15 cellular contexts compared by ENCODE assay signal in the genomic region with DNA sequence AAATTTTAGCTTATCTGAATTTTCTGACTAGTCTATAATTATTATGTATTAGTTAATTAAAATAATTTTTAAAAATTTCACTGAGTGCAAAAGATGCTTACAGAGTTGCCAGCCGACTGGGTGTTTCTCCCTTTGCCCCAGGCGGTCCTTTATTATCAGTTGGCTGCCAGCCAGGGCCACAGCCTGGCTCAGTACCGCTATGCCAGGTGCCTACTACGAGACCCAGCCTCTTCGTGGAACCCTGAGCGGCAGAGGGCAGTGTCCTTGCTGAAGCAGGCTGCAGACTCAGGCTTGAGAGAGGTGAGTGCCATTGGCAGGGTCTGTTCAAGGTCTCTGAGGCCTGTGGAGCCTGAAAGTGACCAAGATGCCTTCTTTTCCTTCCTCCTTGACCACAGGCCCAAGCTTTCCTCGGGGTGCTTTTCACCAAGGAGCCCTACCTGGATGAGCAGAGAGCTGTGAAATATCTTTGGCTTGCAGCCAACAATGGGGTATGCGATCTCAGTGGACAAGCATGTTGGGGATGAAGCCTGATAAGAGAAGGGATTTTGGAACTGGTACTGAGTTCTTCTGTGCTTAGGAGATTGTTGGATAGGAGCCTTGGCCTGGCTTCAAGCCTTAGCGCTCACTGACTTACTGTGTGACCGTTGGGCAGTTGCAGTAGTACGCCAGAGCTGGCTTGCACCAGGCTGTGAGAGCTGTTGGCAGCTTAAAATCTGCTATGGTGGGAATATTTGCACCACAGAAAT. TPM values are rescaled to one million over a fixed set of nuclear protein-coding genes. Genes with fewer than 3 reads are reported as not detected.
DNase-seq lines count a peak whose midpoint lies in the region; ATAC-seq, FAIRE-seq and TF ChIP-seq lines count a peak whose summit lies in the region.
"Had no signal": no experiment of that assay in that cellular context is flagged by ENCODE, and none has a peak within 500 bp of the region (broad histone marks: within the 10 kb centered on the region; RNA-seq: fewer than 3 reads in every experiment).

No MANE protein-coding gene starts in this region.

- peak; percentile 14 for DNase-seq in IMR-90
- DNase-seq in NCI-H2171 (lab: John Stamatoyannopoulos, UW), result peak; percentile 44
- DNase-seq in astrocyte (ENCODE audit: low read depth), result peak; percentile 56
- DNase-seq in mucosa of descending colon, result peak; percentile 60 to 64 (median 61)
- DNase-seq in brain microvascular endothelial cell, result no peak
- no peak for DNase-seq in amniotic stem cell (lab: John Stamatoyannopoulos, UW)
- DNase-seq in stimulated activated naive CD8-positive, alpha-beta T cell treated with anti-CD3 and anti-CD28 coated beads, Interleukin-15, Interleukin-2, amounts not matched to agents 100 U/mL and 50 U/mL, for 24 hours, result no peak
- DNase-seq: activated CD4-positive, alpha-beta T cell treated with anti-CD3 and anti-CD28 coated beads, Interleukin-2, amount 10 ng/mL, durations not matched to agents 7 days and 5 days; stimulated activated CD4-positive, alpha-beta T cell treated with anti-CD3 and anti-CD28 coated beads, Interleukin-4, amount 100 ng/mL, for 4 hours had no signal

- H3K79me1 ChIP-seq in IMR-90 (ENCODE audit: low read depth in 1 of 2, low read length in 2 of 2), result peaks cover 0 to 4% of the 10 kb centered on the region in 2 experiments; a peak in 1 of 4 replicates

- no peak overlapping the region for H4K5ac ChIP-seq in IMR-90 (ENCODE audit: low read depth, low read length)

- no peak overlapping the region for H3K4me2 ChIP-seq in IMR-90 (ENCODE audit: low read depth, low read length)
- no peak overlapping the region for H3K4me2 ChIP-seq in astrocyte (ENCODE audit: low read length)

- H3K4me3 ChIP-seq in IMR-90 (ENCODE audit: insufficient read depth, low read depth, low read length), result no peak overlapping the region
- H3K4me3 ChIP-seq in astrocyte (ENCODE audit: insufficient read depth, low read depth, low read length), result no peak overlapping the region
- no peak overlapping the region for H3K4me3 ChIP-seq in mucosa of descending colon
- no peak overlapping the region for H3K4me3 ChIP-seq in brain microvascular endothelial cell (ENCODE audit: low read depth, low read length)
- H3K4me3 ChIP-seq: cardiac muscle cell had no signal

- POLR2A ChIA-PET in IMR-90 (lab: Charles Lee; ENCODE audit: unreplicated experiment), result no interaction called here

- intact Hi-C loops in IMR-90 (cut with micrococcal nuclease), result no loop called here
- intact Hi-C loops in mucosa of descending colon (cut with DNase I, micrococcal nuclease), result no loop called here

- no peak overlapping the region for H3K4me3 Mint-ChIP-seq in astrocyte (ENCODE audit: unreplicated experiment)
- H3K4me3 Mint-ChIP-seq: activated CD4-positive, alpha-beta T cell treated with anti-CD3 and anti-CD28 coated beads, Interleukin-2, amount 10 ng/mL, durations not matched to agents 7 days and 5 days; activated T-helper 17 cell treated with anti-CD3 and anti-CD28 coated beads, Interleukin-2, amount 50 U/mL, for 72 hours; T-helper 1 cell treated with Interleukin-12 subunit alpha and Interleukin-12 subunit beta and Interleukin-4 antibody, amounts not matched to agents 30 μg/mL and 1 μg/mL, for 36 hours had no signal

- H3K9ac ChIP-seq in IMR-90 (ENCODE audit: low read depth, low read length) (no peak overlapping the region), astrocyte (ENCODE audit: low read length) (no peak overlapping the region)

- no peak for TF ChIP-seq POLR2A in IMR-90 (IDR thresholded peaks at IDR 0.05; ENCODE audit: low read depth, low read length)

- TF ChIP-seq CTCF in IMR-90 (conservative IDR thresholded peaks at IDR 0.05; ENCODE audit: low read depth, low read length) (no peak), astrocyte (IDR thresholded peaks at IDR 0.05; ENCODE audit: insufficient read depth, low read depth, low read length) (no peak), mucosa of descending colon (IDR thresholded peaks at IDR 0.05) (no peak), brain microvascular endothelial cell (IDR thresholded peaks at IDR 0.05; ENCODE audit: low read depth, low read length, missing control alignments) (no peak)

- no peak overlapping the region for H2AFZ ChIP-seq in IMR-90 (replicated peaks; ENCODE audit: low read length, poor library complexity)
- no peak overlapping the region for H2AFZ ChIP-seq in astrocyte (ENCODE audit: low read depth, low read length)

- no peaks in the 10 kb centered on the region for H3K9me3 Mint-ChIP-seq in astrocyte (ENCODE audit: unreplicated experiment)
- H3K9me3 Mint-ChIP-seq: activated CD4-positive, alpha-beta T cell treated with anti-CD3 and anti-CD28 coated beads, Interleukin-2, amount 10 ng/mL, durations not matched to agents 7 days and 5 days; activated T-helper 17 cell treated with anti-CD3 and anti-CD28 coated beads, Interleukin-2, amount 50 U/mL, for 72 hours; T-helper 1 cell treated with Interleukin-12 subunit alpha and Interleukin-12 subunit beta and Interleukin-4 antibody, amounts not matched to agents 30 μg/mL and 1 μg/mL, for 36 hours had no signal

- H3K9me1 ChIP-seq in IMR-90 (ENCODE audit: insufficient read depth, low read length), result no peaks in the 10 kb centered on the region

- in situ Hi-C loops in IMR-90 (cut with MboI; ENCODE audit: low sequenced_read_pairs) (no loop called here), brain microvascular endothelial cell (cut with HindIII; ENCODE audit: low pct_ligation_motif_present, low sequenced_read_pairs) (no loop called here)

- no peaks in the 10 kb centered on the region for H3K9me3 ChIP-seq in IMR-90 (ENCODE audit: control insufficient read depth, insufficient read depth, low read length)
- no peaks in the 10 kb centered on the region for H3K9me3 ChIP-seq in astrocyte (ENCODE audit: insufficient read depth, low read depth, low read length)
- no peaks in the 10 kb centered on the region for H3K9me3 ChIP-seq in mucosa of descending colon

- H3K79me2 ChIP-seq in astrocyte (ENCODE audit: insufficient read depth, low read length), result no peaks in the 10 kb centered on the region

- no peak overlapping the region for H3K23ac ChIP-seq in IMR-90 (ENCODE audit: low read depth, low read length)

- ATAC-seq in IMR-90 (ENCODE audit: low read depth) (no peak), mucosa of descending colon (peak; percentile 76), GM21723 (IDR thresholded peaks at IDR 0.05; ENCODE audit: unreplicated experiment) (no peak)
- no peak for ATAC-seq in stimulated activated naive CD8-positive, alpha-beta T cell treated with anti-CD3 and anti-CD28 coated beads, Interleukin-15, Interleukin-2, amounts not matched to agents 100 U/mL and 50 U/mL, for 24 hours
- ATAC-seq: activated T-helper 17 cell treated with anti-CD3 and anti-CD28 coated beads, Interleukin-2, amount 50 U/mL, for 72 hours had no signal

- H3K36me3 ChIP-seq in IMR-90 (ENCODE audit: control insufficient read depth, insufficient read depth, low read length), result peaks cover 63% of the 10 kb centered on the region
- H3K36me3 ChIP-seq in astrocyte (ENCODE audit: insufficient read depth, low read length), result peaks cover 54% of the 10 kb centered on the region
- H3K36me3 ChIP-seq in mucosa of descending colon (ENCODE audit: low read depth), result no peaks in the 10 kb centered on the region
- H3K36me3 ChIP-seq in brain microvascular endothelial cell (replicated peaks), result peaks cover 61% of the 10 kb centered on the region

- dilution Hi-C loops in IMR-90 (cut with HindIII; ENCODE audit: low sequenced_read_pairs, unreplicated experiment), result no loop called here

- no peak overlapping the region for H2BK5ac ChIP-seq in IMR-90 (ENCODE audit: low read depth, low read length, poor library complexity, severe bottlenecking)

- no peak for FAIRE-seq in astrocyte (lab: Jason Lieb, UNC)

- no peaks in the 10 kb centered on the region for H3K27me3 Mint-ChIP-seq in astrocyte (ENCODE audit: low read depth, unreplicated experiment)
- H3K27me3 Mint-ChIP-seq: activated CD4-positive, alpha-beta T cell treated with anti-CD3 and anti-CD28 coated beads, Interleukin-2, amount 10 ng/mL, durations not matched to agents 7 days and 5 days; activated T-helper 17 cell treated with anti-CD3 and anti-CD28 coated beads, Interleukin-2, amount 50 U/mL, for 72 hours had no signal

- BruUV-seq in IMR-90 (replicated peaks; lab: Mats Ljungman, UMichigan), result no TSS peak

- no peak overlapping the region for H2BK120ac ChIP-seq in IMR-90 (ENCODE audit: low read depth, low read length)

- 93% methylated on average over 3 of the region's 11 CpGs; no CpG with 5 or more reads in 1 of the 2 experiments for WGBS in IMR-90 (ENCODE audit: extremely low coverage in 2 of 2, insufficient read length in 1 of 2), 2 experiments

- no peak overlapping the region for H4K8ac ChIP-seq in IMR-90 (ENCODE audit: low read depth in 2 of 2, low read length in 2 of 2)

- H3K18ac ChIP-seq in IMR-90 (ENCODE audit: low read depth, low read length), result no peak overlapping the region

- H3K27ac Mint-ChIP-seq in astrocyte (ENCODE audit: unreplicated experiment), result no peak overlapping the region
- H3K27ac Mint-ChIP-seq: activated CD4-positive, alpha-beta T cell treated with anti-CD3 and anti-CD28 coated beads, Interleukin-2, amount 10 ng/mL, durations not matched to agents 7 days and 5 days; activated T-helper 17 cell treated with anti-CD3 and anti-CD28 coated beads, Interleukin-2, amount 50 U/mL, for 72 hours; T-helper 1 cell treated with Interleukin-12 subunit alpha and Interleukin-12 subunit beta and Interleukin-4 antibody, amounts not matched to agents 30 μg/mL and 1 μg/mL, for 36 hours had no signal

- no peaks in the 10 kb centered on the region for H3K27me3 ChIP-seq in IMR-90 (ENCODE audit: control insufficient read depth, insufficient read depth, low read length)
- no peaks in the 10 kb centered on the region for H3K27me3 ChIP-seq in astrocyte (ENCODE audit: insufficient read depth, low read length)
- no peaks in the 10 kb centered on the region for H3K27me3 ChIP-seq in brain microvascular endothelial cell (replicated peaks)
- H3K27me3 ChIP-seq: cardiac muscle cell had no signal

- no peak overlapping the region for H3K14ac ChIP-seq in IMR-90 (replicated peaks; ENCODE audit: low read depth, low read length)

- H4K91ac ChIP-seq in IMR-90 (ENCODE audit: insufficient read depth, low read depth, low read length), result no peak overlapping the region

- no peak overlapping the region for H2AK9ac ChIP-seq in IMR-90 (replicated peaks; ENCODE audit: low read depth, low read length, poor library complexity)

- CTCF ChIA-PET in IMR-90 (lab: Yijun Ruan, JAX), result no interaction called here

- peaks cover 19% of the 10 kb centered on the region for H3K36me3 Mint-ChIP-seq in astrocyte (ENCODE audit: low read depth, unreplicated experiment)

- H2BK15ac ChIP-seq in IMR-90 (ENCODE audit: low read depth, low read length), result no peak overlapping the region

- no peaks in the 10 kb centered on the region; the same call in 1 of the 2 replicates for H4K20me1 ChIP-seq in IMR-90 (ENCODE audit: insufficient read depth, low read length)
- peaks cover 15% of the 10 kb centered on the region for H4K20me1 ChIP-seq in astrocyte (ENCODE audit: insufficient read depth, low read length)

- H3K4me1 ChIP-seq in IMR-90 (ENCODE audit: control insufficient read depth, insufficient read depth, low read length) (no peaks in the 10 kb centered on the region), astrocyte (ENCODE audit: insufficient read depth, low read length) (no peaks in the 10 kb centered on the region), mucosa of descending colon (ENCODE audit: low read depth) (no peaks in the 10 kb centered on the region)

- no peak overlapping the region for H2BK20ac ChIP-seq in IMR-90 (ENCODE audit: low read depth, low read length)

- no peak overlapping the region for H2AK5ac ChIP-seq in IMR-90 (ENCODE audit: low read depth, low read length)

- no peaks in the 10 kb centered on the region for H3K4me1 Mint-ChIP-seq in astrocyte (ENCODE audit: low read depth, unreplicated experiment)
- H3K4me1 Mint-ChIP-seq: activated CD4-positive, alpha-beta T cell treated with anti-CD3 and anti-CD28 coated beads, Interleukin-2, amount 10 ng/mL, durations not matched to agents 7 days and 5 days had no signal

- TF ChIP-seq RAD21 in IMR-90 (IDR thresholded peaks at IDR 0.05; ENCODE audit: low read length), result no peak

- no peak overlapping the region for H3K27ac ChIP-seq in IMR-90 (ENCODE audit: insufficient read depth, low read length)
- H3K27ac ChIP-seq in astrocyte (ENCODE audit: low read depth, low read length), result no peak overlapping the region
- no peak overlapping the region for H3K27ac ChIP-seq in brain microvascular endothelial cell
- H3K27ac ChIP-seq: C4-2B, cardiac muscle cell had no signal

- no peak overlapping the region for H3K4ac ChIP-seq in IMR-90 (ENCODE audit: low read depth, low read length)

- no peak overlapping the region for H3K56ac ChIP-seq in IMR-90 (ENCODE audit: extremely low read depth, insufficient read depth, low read length)

RNA-seq across cellular contexts. Expression of a gene that starts 10.6 kb away (rescaled TPM):
- 26.1 and 28.0 TPM in 2 replicates for total RNA-seq in IMR-90 (2012; rRNA removed)
- 66.1 and 73.3 TPM in 2 replicates for polyA plus RNA-seq in IMR-90 (2012; rRNA removed)
- polyA plus RNA-seq in IMR-90 (2012; cell fraction: cytosol; rRNA removed), result 39.9 and 41.3 TPM in 2 replicates
- polyA plus RNA-seq in IMR-90 (2012; cell fraction: nucleus; rRNA removed; ENCODE audit: low replicate concordance), result 169 and 191 TPM in 2 replicates
- 37.6 and 38.2 TPM in 2 replicates for total RNA-seq in astrocyte
- 100 to 1,000 TPM in 1 of 3 donors, 10 to 100 TPM in 2; 77.8 to 112 (median 84.5) TPM for total RNA-seq in mucosa of descending colon

RNA-seq across cellular contexts. Expression of a gene that starts 23.7 kb away (rescaled TPM):
- total RNA-seq in IMR-90 (2012; rRNA removed) (under 0.01 and 0.18 TPM in 2 replicates), astrocyte (0.02 TPM in 1 of 2 replicates, not detected in the other), mucosa of descending colon (1 to 10 TPM; 1.2 to 3.2 (median 2.2) TPM)
- polyA plus RNA-seq in IMR-90 (2012; rRNA removed), result 0.01 and 0.02 TPM in 2 replicates
- polyA plus RNA-seq in IMR-90 (2012; cell fraction: cytosol; rRNA removed), result 0.01 TPM in 1 of 2 replicates, not detected in the other
- 0.02 TPM in 1 of 2 replicates, not detected in the other for polyA plus RNA-seq in IMR-90 (2012; cell fraction: nucleus; rRNA removed; ENCODE audit: low replicate concordance)

RNA-seq across cellular contexts. Expression of a gene that starts 34.6 kb away (rescaled TPM):
- total RNA-seq in IMR-90 (2012; rRNA removed) (78.6 and 106 TPM in 2 replicates), astrocyte (96.5 and 105 TPM in 2 replicates), mucosa of descending colon (10 to 100 TPM; 63.5 to 69.1 (median 67.9) TPM)
- 27.0 and 36.1 TPM in 2 replicates for polyA plus RNA-seq in IMR-90 (2012; rRNA removed)
- polyA plus RNA-seq in IMR-90 (2012; cell fraction: cytosol; rRNA removed), result 11.7 and 16.9 TPM in 2 replicates
- 5.1 and 20.8 TPM in 2 replicates for polyA plus RNA-seq in IMR-90 (2012; cell fraction: nucleus; rRNA removed; ENCODE audit: low replicate concordance)

RNA-seq across cellular contexts. Expression of a gene that starts 56.1 kb away (rescaled TPM):
- total RNA-seq in IMR-90 (2012; rRNA removed) (0.83 and 0.90 TPM in 2 replicates), astrocyte (9.1 and 11.5 TPM in 2 replicates), mucosa of descending colon (100 to 1,000 TPM in 2 of 3 donors, 10 to 100 TPM in 1; 75.1 to 159 (median 127) TPM)
- polyA plus RNA-seq in IMR-90 (2012; rRNA removed), result 0.74 and 0.82 TPM in 2 replicates
- 0.26 and 0.82 TPM in 2 replicates for polyA plus RNA-seq in IMR-90 (2012; cell fraction: cytosol; rRNA removed)
- polyA plus RNA-seq in IMR-90 (2012; cell fraction: nucleus; rRNA removed; ENCODE audit: low replicate concordance), result 0.44 and 0.89 TPM in 2 replicates
- total RNA-seq: activated CD4-positive, alpha-beta T cell treated with anti-CD3 and anti-CD28 coated beads, Interleukin-2, amount 10 ng/mL, durations not matched to agents 7 days and 5 days; LHCN-M2 had no signal

Comparison
In these comparisons a context has a peak if more than half of its experiments do, and no peak if none do; other contexts are left out.
1. DNase-seq: peak in IMR-90 (single experiment), NCI-H2171 (single experiment), astrocyte (single experiment) and mucosa of descending colon (3 of 3); none in brain microvascular endothelial cell (single experiment), amniotic stem cell (single experiment) and stimulated activated naive CD8-positive, alpha-beta T cell treated with anti-CD3 and anti-CD28 coated beads, Interleukin-15, Interleukin-2, amounts not matched to agents 100 U/mL and 50 U/mL, for 24 hours (single experiment).